ENCODE assay signal across 3 cellular contexts in genomic region chr3:182768413-182768812, GRCh38.
"Had no signal": no experiment of that assay in that cellular context is flagged by ENCODE, and none has a peak within 500 bp of the region (broad histone marks: within the 10 kb centered on the region; RNA-seq: fewer than 3 reads in every experiment).

No MANE protein-coding gene starts in this region.

- DNase-seq: GDM1, GF-D8 had no signal

- H3K4me3 ChIP-seq: GM12878 had no signal

- ATAC-seq: GM12878 had no signal
